Comparison of ENCODE assay signal across 23 cellular contexts in genomic region chr4:6058531-6059374, GRCh38. TPM values are rescaled to one million over a fixed set of nuclear protein-coding genes. Genes with fewer than 3 reads are reported as not detected.
"Had no signal": no experiment of that assay in that cellular context is flagged by ENCODE, and none has a peak within 500 bp of the region (broad histone marks: within the 10 kb centered on the region; RNA-seq: fewer than 3 reads in every experiment).

No MANE protein-coding gene starts in this region.

- H3K27ac ChIP-seq: esophagus muscularis mucosa, left lung, tibial nerve had no signal

- H3K4me1 ChIP-seq: esophagus muscularis mucosa, left lung, tibial nerve had no signal

- H3K27me3 ChIP-seq: left lung, tibial nerve had no signal

- H3K36me3 ChIP-seq: esophagus muscularis mucosa, left lung, tibial nerve had no signal

- FAIRE-seq: astrocyte, endothelial cell of umbilical vein, frontal cortex, urothelium cell line had no signal

- DNase-seq: activated CD4-positive, alpha-beta memory T cell treated with anti-CD3 and anti-CD28 coated beads for 36 hours; activated CD4-positive, alpha-beta T cell treated with anti-CD3 and anti-CD28 coated beads for 48 hours; activated naive CD4-positive, alpha-beta T cell treated with Interleukin-2 at 50 U/mL for 16 hours; activated naive CD8-positive, alpha-beta T cell treated with anti-CD3 and anti-CD28 coated beads for 36 hours; activated T-cell treated with anti-CD3 and anti-CD28 coated beads, Interleukin-2, amount 50 U/mL, for 48 hours; central memory CD4-positive, alpha-beta T cell; dermis blood vessel endothelial cell; effector memory CD4-positive, alpha-beta T cell; glutamatergic neuron; hippocampal formation; kidney glomerular epithelial cell; left lung; midbrain; natural killer cell; retina; stimulated activated CD4-positive, alpha-beta T cell treated with anti-CD3 and anti-CD28 coated beads, Interleukin-12 subunit alpha, Interleukin-12 subunit beta, amount 100 ng/mL, for 4 hours had no signal

- H3K4me3 ChIP-seq: esophagus muscularis mucosa, left lung, tibial nerve had no signal

- ATAC-seq: left lung, natural killer cell had no signal

RNA-seq across cellular contexts. Expression of gene C4orf50, which starts 40.5 kb away (rescaled TPM):
- total RNA-seq: activated naive CD8-positive, alpha-beta T cell treated with anti-CD3 and anti-CD28 coated beads for 36 hours; endothelial cell of umbilical vein; osteoblast had no signal
- polyA plus RNA-seq: endothelial cell of umbilical vein had no signal
